8 cellular contexts compared by ENCODE assay signal in genomic region chr6:159729598-159729997, GRCh38. TPM values are rescaled to one million over a fixed set of nuclear protein-coding genes. Genes with fewer than 3 reads are reported as not detected.
A peak's percentile ranks its signal among the peaks of the same experiment; 100 is the strongest.
DNase-seq lines count a peak whose midpoint lies in the region; ATAC-seq, FAIRE-seq and TF ChIP-seq lines count a peak whose summit lies in the region.

No MANE protein-coding gene starts in this region.

- in situ Hi-C loops in GM12878 (cut with MboI), result no loop called here

- H3K27me3 ChIP-seq in HUES6 (ENCODE audit: control insufficient read depth, insufficient read depth, low read length) (no peaks in the 10 kb centered on the region), GM12878 (replicated peaks in 1 of 2; ENCODE audit: control insufficient read depth in 2 of 2, insufficient read depth in 2 of 2, low read length in 1 of 2) (no peaks in the 10 kb centered on the region), mononuclear cell (ENCODE audit: insufficient read depth, low read length) (no peaks in the 10 kb centered on the region)

- peaks cover 98% of the 10 kb centered on the region for H3K79me2 ChIP-seq in GM12878 (ENCODE audit: control insufficient read depth, insufficient read depth, low read length)

- TF ChIP-seq CTCF in GM10248 (IDR thresholded peaks at IDR 0.05; ENCODE audit: control extremely low read depth, extremely low read depth, low read depth, missing control alignments) (no peak), GM12878 (IDR thresholded peaks at IDR 0.05 in 2 of 3, conservative IDR thresholded peaks at IDR 0.05 in 1 of 3; ENCODE audit: control insufficient read depth in 2 of 3, extremely low read depth in 1 of 3, insufficient read depth in 1 of 3, low read depth in 3 of 3, low read length in 3 of 3) (no peak)

- no peak for TF ChIP-seq EP300 in GM12878 (IDR thresholded peaks at IDR 0.05; ENCODE audit: borderline replicate concordance in 1 of 2, control insufficient read depth in 1 of 2, low read depth in 2 of 2, low read length in 2 of 2)

- H3K9ac ChIP-seq in HUES6 (ENCODE audit: low read length) (no peak overlapping the region), GM12878 (ENCODE audit: control insufficient read depth, insufficient read depth, low read length) (peak overlapping the region; percentile 94)

- intact Hi-C loops in GM12878 (cut with micrococcal nuclease; ENCODE audit: unreplicated experiment), result loop anchor here (1.0 to 5.0 kb wide), 2 partner anchors 33 to 203 kb away; partner anchors contain the start of gene ACAT2

- RAD21 ChIA-PET in GM12878 (lab: Charles Lee; ENCODE audit: unreplicated experiment), result interaction anchor here (1.2 to 5.1 kb wide), 4 partner anchors 32 to 200 kb away, joined by 4 to 52 read pairs (median 8); partner anchors contain the start of genes ACAT2, MRPL18 and TCP1

- BruUV-seq in GM12878 (replicated peaks; lab: Mats Ljungman, UMichigan), result no TSS peak

- no peak for TF ChIP-seq POLR2A in GM12878 (IDR thresholded peaks at IDR 0.05; ENCODE audit: low read depth, low read length)

- TF ChIP-seq RAD21 in GM12878 (IDR thresholded peaks at IDR 0.05; ENCODE audit: insufficient read depth, low read depth, low read length), result no peak

- H3K36me3 ChIP-seq in HUES6 (ENCODE audit: control insufficient read depth, insufficient read depth, low read length), result peaks cover 5% of the 10 kb centered on the region; the same call in 1 of the 2 replicates
- no peaks in the 10 kb centered on the region; a peak in 1 of 4 replicates for H3K36me3 ChIP-seq in GM12878 (ENCODE audit: control insufficient read depth in 2 of 2, insufficient read depth in 2 of 2, low read length in 1 of 2)

- POLR2A ChIA-PET in GM10248 (lab: Yijun Ruan, JAX) (interaction anchor here (1.5 kb wide), 1 partner anchor 60 kb away, joined by 4 read pairs; the partner anchor contains the start of gene TCP1), GM12878 (lab: Charles Lee) (interaction anchor here (0.7 to 6.8 kb wide), 11 partner anchors 9 to 249 kb away, joined by 3 to 85 read pairs (median 6); partner anchors contain the start of genes ACAT2, MRPL18 and TCP1)

- H3K4me2 ChIP-seq in GM12878 (ENCODE audit: control insufficient read depth, insufficient read depth), result peak overlapping the region; percentile 32

- ATAC-seq in GM12878 (peak; percentile 37), HG03565 (IDR thresholded peaks at IDR 0.05; ENCODE audit: unreplicated experiment) (no peak)

- CTCF ChIA-PET in GM10248 (lab: Yijun Ruan, JAX) (interaction anchor here (1.1 to 2.7 kb wide), 4 partner anchors 9 to 61 kb away, joined by 3 to 22 read pairs (median 4); no protein-coding TSS in a partner anchor), GM12878 (lab: Yijun Ruan, JAX) (interaction anchor here (0.6 to 5.4 kb wide), 9 partner anchors 8 to 202 kb away, joined by 3 to 27 read pairs (median 4); partner anchors contain the start of genes ACAT2 and SOD2)

- SMC1A ChIA-PET in GM12878 (lab: Charles Lee; ENCODE audit: uncharacterized antibody, unreplicated experiment), result interaction anchor here (1.0 to 11.1 kb wide), 9 partner anchors 8 to 122 kb away, joined by 4 to 108 read pairs (median 7); partner anchors contain the start of genes ACAT2, MRPL18, SOD2 and TCP1

- WGBS in GM12878 (ENCODE audit: insufficient coverage, insufficient replicate concordance, low lambda C conversion rate, missing lambda C conversion rate), result 1% methylated on average over 4 of the region's 4 CpGs

- no peaks in the 10 kb centered on the region for H4K20me1 ChIP-seq in GM12878 (ENCODE audit: control insufficient read depth, insufficient read depth)

- H3K9me3 ChIP-seq in HUES6 (ENCODE audit: control insufficient read depth, insufficient read depth, low read depth, low read length), result no peaks in the 10 kb centered on the region
- no peaks in the 10 kb centered on the region for H3K9me3 ChIP-seq in GM12878 (replicated peaks; ENCODE audit: control insufficient read depth, insufficient read depth, low read length)
- H3K9me3 ChIP-seq in mononuclear cell (ENCODE audit: low read depth, low read length), result no peaks in the 10 kb centered on the region

- DNase-seq in GM10248 (ENCODE audit: extremely low spot score) (peak; percentile 26), GM12878 (ENCODE audit: low read depth, low spot score) (peak; percentile 30), NCI-H2196 treated with DMSO at 0.1 percent for 48 hours (lab: John Stamatoyannopoulos, UW; ENCODE audit: unreplicated experiment) (no peak), frontal cortex (ENCODE audit: low spot score in 2 of 2) (no peak), SW 1271 (lab: John Stamatoyannopoulos, UW) (no peak)

- H3K27ac ChIP-seq in HUES6 (ENCODE audit: low read depth, low read length) (no peak overlapping the region), GM12878 (ENCODE audit: control insufficient read depth, insufficient read depth) (peak overlapping the region; percentile 14)

- FAIRE-seq in GM12878 (lab: Jason Lieb, UNC) (peak; percentile 90), frontal cortex (lab: Jason Lieb, UNC) (no peak)

- peak overlapping the region; percentile 79 for H3K4me3 ChIP-seq in HUES6 (ENCODE audit: low read depth, low read length)
- peak overlapping the region; percentile 81 for H3K4me3 ChIP-seq in GM12878
- peak overlapping the region; percentile 12 for H3K4me3 ChIP-seq in mononuclear cell (ENCODE audit: low read length)

- H2AFZ ChIP-seq in GM12878 (ENCODE audit: control insufficient read depth, low read depth, low read length), result no peak overlapping the region

- no peaks in the 10 kb centered on the region for H3K4me1 ChIP-seq in HUES6 (ENCODE audit: control insufficient read depth, insufficient read depth, low read length)
- no peaks in the 10 kb centered on the region for H3K4me1 ChIP-seq in GM12878 (ENCODE audit: control insufficient read depth, insufficient read depth, low read length)
- peaks cover 62% of the 10 kb centered on the region for H3K4me1 ChIP-seq in mononuclear cell (ENCODE audit: insufficient read depth, low read length)

RNA-seq across cellular contexts. Expression of gene WTAP, which starts 2.3 kb away (rescaled TPM):
- 152 and 161 TPM in 2 replicates for total RNA-seq in GM12878 (2013; cell fraction: nucleolus; rRNA removed)
- total RNA-seq in GM12878 (2014; rRNA removed) (65.1 and 74.3 TPM in 2 replicates), GM12878 (2014; rRNA removed; fragmentation: Illumina TruSeq; extraction: Trizol) (80.8 and 83.8 TPM in 2 replicates), GM12878 (2021) (73.0 and 79.0 TPM in 2 replicates), mononuclear cell (267 TPM), frontal cortex (131 TPM)
- polyA plus RNA-seq in GM12878 (2011; ENCODE audit: low read depth), result 48.7 TPM
- polyA plus RNA-seq in GM12878 (2011; rRNA removed) (38.7 and 52.9 TPM in 2 replicates), GM12878 (2014; fragmentation: Illumina TruSeq; extraction: Trizol) (90.2 and 105 TPM in 2 replicates), GM12878 (2014; fragmentation: Nextera tagmentation; extraction: Ambion mirVana) (100 to 1,000 TPM; 102 to 132 TPM), GM12878 (2014; rRNA removed) (46.7 and 52.0 TPM in 2 replicates), GM12878 (2016; fragmentation: Nextera tagmentation; extraction: Ambion mirVana) (10 to 100 TPM; 82.3 to 95.7 TPM)
- polyA plus RNA-seq in GM12878 (2011; cell fraction: cytosol; rRNA removed), result 19.7 and 25.0 TPM in 2 replicates
- polyA plus RNA-seq in GM12878 (2011; cell fraction: nucleus; rRNA removed), result 25.7 and 27.7 TPM in 2 replicates
- 59.1 and 59.4 TPM in 2 replicates for polyA plus RNA-seq in GM12878 (2012)
- polyA minus RNA-seq in GM12878 (2011; rRNA and poly(A)+ RNA removed), result 51.0 and 64.1 TPM in 2 replicates
- polyA minus RNA-seq in GM12878 (2011; cell fraction: cytosol; rRNA and poly(A)+ RNA removed), result 21.7 and 23.9 TPM in 2 replicates
- polyA minus RNA-seq in GM12878 (2011; cell fraction: nucleus; rRNA and poly(A)+ RNA removed), result 34.9 and 60.9 TPM in 2 replicates

RNA-seq across cellular contexts. Expression of gene ACAT2, which starts 32.2 kb away (rescaled TPM):
- 37.0 and 39.7 TPM in 2 replicates for total RNA-seq in GM12878 (2013; cell fraction: nucleolus; rRNA removed)
- total RNA-seq in GM12878 (2014; rRNA removed) (87.9 and 93.3 TPM in 2 replicates), GM12878 (2014; rRNA removed; fragmentation: Illumina TruSeq; extraction: Trizol) (116 and 119 TPM in 2 replicates), GM12878 (2021) (128 and 139 TPM in 2 replicates), mononuclear cell (10.5 TPM), frontal cortex (100 TPM)
- 47.7 TPM for polyA plus RNA-seq in GM12878 (2011; ENCODE audit: low read depth)
- polyA plus RNA-seq in GM12878 (2011; rRNA removed) (227 and 257 TPM in 2 replicates), GM12878 (2014; fragmentation: Illumina TruSeq; extraction: Trizol) (98.9 and 134 TPM in 2 replicates), GM12878 (2014; fragmentation: Nextera tagmentation; extraction: Ambion mirVana) (100 to 1,000 TPM; 249 to 257 TPM), GM12878 (2014; rRNA removed) (93.4 and 105 TPM in 2 replicates), GM12878 (2016; fragmentation: Nextera tagmentation; extraction: Ambion mirVana) (100 to 1,000 TPM; 137 to 150 TPM)
- polyA plus RNA-seq in GM12878 (2011; cell fraction: cytosol; rRNA removed), result 105 and 107 TPM in 2 replicates
- 68.8 and 81.2 TPM in 2 replicates for polyA plus RNA-seq in GM12878 (2011; cell fraction: nucleus; rRNA removed)
- polyA plus RNA-seq in GM12878 (2012), result 55.3 and 81.1 TPM in 2 replicates
- polyA minus RNA-seq in GM12878 (2011; rRNA and poly(A)+ RNA removed), result 113 and 140 TPM in 2 replicates
- 29.1 and 45.0 TPM in 2 replicates for polyA minus RNA-seq in GM12878 (2011; cell fraction: cytosol; rRNA and poly(A)+ RNA removed)
- polyA minus RNA-seq in GM12878 (2011; cell fraction: nucleus; rRNA and poly(A)+ RNA removed), result 39.4 and 46.5 TPM in 2 replicates

RNA-seq across cellular contexts. Expression of gene SOD2, which starts 36.6 kb away (rescaled TPM):
- 16.2 and 17.1 TPM in 2 replicates for total RNA-seq in GM12878 (2013; cell fraction: nucleolus; rRNA removed)
- total RNA-seq in GM12878 (2014; rRNA removed) (39.8 and 40.5 TPM in 2 replicates), GM12878 (2014; rRNA removed; fragmentation: Illumina TruSeq; extraction: Trizol) (34.4 and 37.8 TPM in 2 replicates), GM12878 (2021) (46.4 and 50.5 TPM in 2 replicates), mononuclear cell (932 TPM), frontal cortex (44.8 TPM)
- 21.0 TPM for polyA plus RNA-seq in GM12878 (2011; ENCODE audit: low read depth)
- polyA plus RNA-seq in GM12878 (2011; rRNA removed) (42.3 and 43.8 TPM in 2 replicates), GM12878 (2014; fragmentation: Illumina TruSeq; extraction: Trizol) (33.3 and 44.2 TPM in 2 replicates), GM12878 (2014; fragmentation: Nextera tagmentation; extraction: Ambion mirVana) (10 to 100 TPM; 12.1 to 20.9 TPM), GM12878 (2014; rRNA removed) (36.2 and 37.7 TPM in 2 replicates), GM12878 (2016; fragmentation: Nextera tagmentation; extraction: Ambion mirVana) (10 to 100 TPM; 48.6 to 55.8 TPM)
- polyA plus RNA-seq in GM12878 (2011; cell fraction: cytosol; rRNA removed), result 35.0 and 38.5 TPM in 2 replicates
- 15.0 and 18.2 TPM in 2 replicates for polyA plus RNA-seq in GM12878 (2011; cell fraction: nucleus; rRNA removed)
- polyA plus RNA-seq in GM12878 (2012), result 26.9 and 27.8 TPM in 2 replicates
- 37.2 and 48.3 TPM in 2 replicates for polyA minus RNA-seq in GM12878 (2011; rRNA and poly(A)+ RNA removed)
- 14.0 and 19.4 TPM in 2 replicates for polyA minus RNA-seq in GM12878 (2011; cell fraction: cytosol; rRNA and poly(A)+ RNA removed)
- polyA minus RNA-seq in GM12878 (2011; cell fraction: nucleus; rRNA and poly(A)+ RNA removed), result 6.9 and 11.0 TPM in 2 replicates

RNA-seq across cellular contexts. Expression of gene TCP1, which starts 59.8 kb away (rescaled TPM):
- 171 and 186 TPM in 2 replicates for total RNA-seq in GM12878 (2013; cell fraction: nucleolus; rRNA removed)
- total RNA-seq in GM12878 (2014; rRNA removed) (347 and 350 TPM in 2 replicates), GM12878 (2014; rRNA removed; fragmentation: Illumina TruSeq; extraction: Trizol) (329 and 350 TPM in 2 replicates), GM12878 (2021) (306 and 317 TPM in 2 replicates), mononuclear cell (137 TPM), frontal cortex (378 TPM)
- 136 TPM for polyA plus RNA-seq in GM12878 (2011; ENCODE audit: low read depth)
- polyA plus RNA-seq in GM12878 (2011; rRNA removed) (133 and 194 TPM in 2 replicates), GM12878 (2014; fragmentation: Illumina TruSeq; extraction: Trizol) (294 and 401 TPM in 2 replicates), GM12878 (2014; fragmentation: Nextera tagmentation; extraction: Ambion mirVana) (100 to 1,000 TPM; 201 to 241 TPM), GM12878 (2014; rRNA removed) (170 and 172 TPM in 2 replicates), GM12878 (2016; fragmentation: Nextera tagmentation; extraction: Ambion mirVana) (100 to 1,000 TPM; 452 to 457 TPM)
- 104 and 110 TPM in 2 replicates for polyA plus RNA-seq in GM12878 (2011; cell fraction: cytosol; rRNA removed)
- 182 and 230 TPM in 2 replicates for polyA plus RNA-seq in GM12878 (2011; cell fraction: nucleus; rRNA removed)
- 168 and 174 TPM in 2 replicates for polyA plus RNA-seq in GM12878 (2012)
- polyA minus RNA-seq in GM12878 (2011; rRNA and poly(A)+ RNA removed), result 148 and 226 TPM in 2 replicates
- polyA minus RNA-seq in GM12878 (2011; cell fraction: cytosol; rRNA and poly(A)+ RNA removed), result 166 and 180 TPM in 2 replicates
- 125 and 214 TPM in 2 replicates for polyA minus RNA-seq in GM12878 (2011; cell fraction: nucleus; rRNA and poly(A)+ RNA removed)

Comparison
In these comparisons a context has a peak if more than half of its experiments do, and no peak if none do; other contexts are left out.
1. DNase-seq: peak in GM10248 (single experiment) and GM12878 (single experiment); none in NCI-H2196 treated with DMSO at 0.1 percent for 48 hours (single experiment), frontal cortex (0 of 2) and SW 1271 (0 of 2).
2. H3K4me3 ChIP-seq: peak in every context shown above with its lines; median percentile 81 in GM12878; 79 in HUES6; 12 in mononuclear cell.
3. RNA of gene SOD2, which starts 36.6 kb away (total RNA-seq): 932 TPM in mononuclear cell (single experiment); 44.8 TPM in frontal cortex (single experiment) and 16.2 to 50.5 TPM in GM12878; every median in the first group is over 10 times any median in the second.